In genomic region chr5:96036301-96036700, GRCh38 we compare ENCODE assay signal across 1 cellular context.
TF ChIP-seq lines count a peak whose summit lies in the region.

No MANE protein-coding gene starts in this region.

TF ChIP-seq in WTC11, 78 proteins besides CTCF, POLR2A, EP300 and RAD21 (continued from another document):
- TF ChIP-seq STAT6 (CRISPR knock-in tag; conservative IDR thresholded peaks at IDR 0.05; ENCODE audit: low read depth) (no peak), SOX15 (CRISPR knock-in tag; IDR thresholded peaks at IDR 0.05) (no peak), OVOL2 (CRISPR knock-in tag; IDR thresholded peaks at IDR 0.05; ENCODE audit: borderline replicate concordance) (no peak), ZNF317 (CRISPR knock-in tag; IDR thresholded peaks at IDR 0.05; ENCODE audit: borderline replicate concordance, low read depth) (no peak), FOXJ3 (CRISPR knock-in tag; IDR thresholded peaks at IDR 0.05; ENCODE audit: borderline replicate concordance) (no peak), ZNF416 (CRISPR knock-in tag; IDR thresholded peaks at IDR 0.05) (no peak)
TF ChIP-seq in WTC11: peak in this region for 0.
